In the genomic region with DNA sequence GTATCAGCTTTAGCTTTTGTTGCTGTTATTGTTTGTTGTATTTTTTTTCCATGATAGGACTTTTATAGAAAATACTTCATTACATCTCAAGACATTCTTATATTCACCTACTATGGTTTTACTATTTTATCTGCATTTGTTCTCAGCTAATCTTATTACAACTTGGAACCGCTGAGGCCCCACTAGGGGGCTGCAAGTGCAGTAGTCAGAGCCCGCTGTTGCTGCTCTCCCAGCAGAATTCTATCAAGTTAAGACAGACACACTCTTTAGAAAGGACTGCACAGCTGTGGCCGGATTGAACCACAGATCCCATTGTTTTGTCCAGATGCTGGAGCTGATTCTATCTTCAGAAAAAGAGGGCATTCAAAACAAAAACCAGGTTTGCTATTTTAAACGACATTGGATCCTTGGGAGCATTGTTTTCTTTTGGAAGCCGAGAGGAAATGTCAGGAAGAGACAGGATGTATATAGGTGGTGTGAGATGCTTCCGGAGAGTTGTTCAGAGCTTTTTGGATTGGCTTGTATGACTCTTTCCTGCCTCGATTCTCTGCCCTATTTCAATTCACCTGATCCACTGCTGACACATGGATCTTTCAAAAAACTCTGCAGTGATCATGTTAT, we compare ENCODE assay signal across 8 cellular contexts.
DNase-seq lines count a peak whose midpoint lies in the region; ATAC-seq and TF ChIP-seq lines count a peak whose summit lies in the region.

No MANE protein-coding gene starts in this region.

- no peaks in the 10 kb centered on the region for H3K79me2 ChIP-seq in OCI-LY3 (ENCODE audit: low read length)

- no peaks in the 10 kb centered on the region for H3K9me3 ChIP-seq in OCI-LY3 (ENCODE audit: insufficient read depth, low read length)
- no peaks in the 10 kb centered on the region for H3K9me3 ChIP-seq in mucosa of descending colon

- H3K36me3 ChIP-seq in OCI-LY3 (replicated peaks; ENCODE audit: low read depth, low read length), result no peaks in the 10 kb centered on the region
- no peaks in the 10 kb centered on the region for H3K36me3 ChIP-seq in mucosa of descending colon (ENCODE audit: low read depth)

- H3K4me2 ChIP-seq in OCI-LY3 (ENCODE audit: low read length), result peak overlapping the region; percentile 48

- no peaks in the 10 kb centered on the region for H4K20me1 ChIP-seq in OCI-LY3 (ENCODE audit: insufficient read depth, low read length)

- H3K4me1 ChIP-seq in OCI-LY3 (ENCODE audit: low read length) (peaks cover 26% of the 10 kb centered on the region), mucosa of descending colon (ENCODE audit: low read depth) (no peaks in the 10 kb centered on the region)

- no peak overlapping the region for H3K9ac ChIP-seq in OCI-LY3 (ENCODE audit: low read length)

- ATAC-seq in GM21619 (IDR thresholded peaks at IDR 0.05; ENCODE audit: unreplicated experiment), result no peak
- no peak for ATAC-seq in mucosa of descending colon
- ATAC-seq in HG03175 (IDR thresholded peaks at IDR 0.05; ENCODE audit: unreplicated experiment), result no peak

- no peaks in the 10 kb centered on the region; the same call in 1 of the 2 replicates for H3K27me3 ChIP-seq in OCI-LY3 (ENCODE audit: low read depth, low read length)

- peak; percentile 11 for DNase-seq in H4 (ENCODE audit: low spot score)
- peak; percentile 13 for DNase-seq in fibroblast of mammary gland (ENCODE audit: low read depth)
- peak; percentile 61 for DNase-seq in putamen (ENCODE audit: low spot score)
- DNase-seq in mucosa of descending colon, result no peak
- DNase-seq in NCI-H510A (lab: John Stamatoyannopoulos, UW), result no peak

- no peak overlapping the region for H2AFZ ChIP-seq in OCI-LY3 (ENCODE audit: low read depth, low read length)

- H3K4me3 ChIP-seq in OCI-LY3 (ENCODE audit: low read length) (no peak overlapping the region), fibroblast of mammary gland (ENCODE audit: control insufficient read depth, low read depth, low read length) (no peak overlapping the region), mucosa of descending colon (no peak overlapping the region)

- TF ChIP-seq CTCF in OCI-LY3 (IDR thresholded peaks at IDR 0.05; ENCODE audit: low read depth, low read length) (peak; percentile 70), fibroblast of mammary gland (conservative IDR thresholded peaks at IDR 0.05; ENCODE audit: control insufficient read depth, insufficient read depth, low read depth, low read length) (peak; percentile 23), mucosa of descending colon (IDR thresholded peaks at IDR 0.05) (no peak)

- intact Hi-C loops in mucosa of descending colon (cut with DNase I, micrococcal nuclease), result no loop called here

- no peak overlapping the region for H3K27ac ChIP-seq in OCI-LY3 (ENCODE audit: low read length)

Comparison
In these comparisons a context has a peak if more than half of its experiments do, and no peak if none do; other contexts are left out.
1. DNase-seq: peak in H4 (single experiment), fibroblast of mammary gland (single experiment) and putamen (single experiment); none in mucosa of descending colon (0 of 3) and NCI-H510A (single experiment).